Comparison of ENCODE assay signal across 1 cellular context in genomic region chr1:151340870-151341754, GRCh38.
TF ChIP-seq lines count a peak whose summit lies in the region.

No MANE protein-coding gene starts in this region.

TF ChIP-seq in H1, 55 proteins besides CTCF, POLR2A, EP300 and RAD21:
- TF ChIP-seq PHF8 (conservative IDR thresholded peaks at IDR 0.05; ENCODE audit: low read depth, low read length) (no peak), SP1 (IDR thresholded peaks at IDR 0.05; ENCODE audit: low read depth, low read length) (0 out of 2 replicates have a peak, but pooled peaks have one; percentile 7), SIN3A (conservative IDR thresholded peaks at IDR 0.05 in 1 of 2, IDR thresholded peaks at IDR 0.05 in 1 of 2; ENCODE audit: low read depth in 1 of 2, low read length in 2 of 2) (0 out of 4 replicates have a peak, but pooled peaks of 1 of the 2 experiments have one; percentile 45), HDAC2 (IDR thresholded peaks at IDR 0.05; ENCODE audit: borderline replicate concordance in 1 of 2, low read depth in 2 of 2, low read length in 2 of 2) (no peak), GABPA (IDR thresholded peaks at IDR 0.05; ENCODE audit: borderline replicate concordance, insufficient read depth, low read length) (no peak), RNF2 (IDR thresholded peaks at IDR 0.05; ENCODE audit: borderline replicate concordance, low read depth, low read length, missing control alignments, poor library complexity, severe bottlenecking) (no peak), SAP30 (IDR thresholded peaks at IDR 0.05; ENCODE audit: insufficient read depth, insufficient replicate concordance, low read length) (no peak), TCF12 (IDR thresholded peaks at IDR 0.05; ENCODE audit: low read depth, low read length) (0 out of 2 replicates have a peak, but pooled peaks have one; percentile 20), SP4 (IDR thresholded peaks at IDR 0.05; ENCODE audit: low read length) (no peak), KDM1A (IDR thresholded peaks at IDR 0.05; ENCODE audit: borderline replicate concordance, low read length) (no peak), BACH1 (IDR thresholded peaks at IDR 0.05; ENCODE audit: low read length) (no peak), CREB1 (IDR thresholded peaks at IDR 0.05) (peak; percentile 82), ATF2 (IDR thresholded peaks at IDR 0.05; ENCODE audit: low read length) (no peak), SRF (IDR thresholded peaks at IDR 0.05; ENCODE audit: low read depth, low read length) (no peak), CHD7 (IDR thresholded peaks at IDR 0.05; ENCODE audit: insufficient replicate concordance, low read length) (no peak), EGR1 (IDR thresholded peaks at IDR 0.05; ENCODE audit: borderline replicate concordance, low read depth, low read length) (no peak), TBP (IDR thresholded peaks at IDR 0.05; ENCODE audit: low read depth, low read length) (peak; percentile 10; the same call in 1 of the 2 replicates), ASH2L (IDR thresholded peaks at IDR 0.05; ENCODE audit: low read length) (peak; percentile 51)
- TF ChIP-seq, protein P1, sequence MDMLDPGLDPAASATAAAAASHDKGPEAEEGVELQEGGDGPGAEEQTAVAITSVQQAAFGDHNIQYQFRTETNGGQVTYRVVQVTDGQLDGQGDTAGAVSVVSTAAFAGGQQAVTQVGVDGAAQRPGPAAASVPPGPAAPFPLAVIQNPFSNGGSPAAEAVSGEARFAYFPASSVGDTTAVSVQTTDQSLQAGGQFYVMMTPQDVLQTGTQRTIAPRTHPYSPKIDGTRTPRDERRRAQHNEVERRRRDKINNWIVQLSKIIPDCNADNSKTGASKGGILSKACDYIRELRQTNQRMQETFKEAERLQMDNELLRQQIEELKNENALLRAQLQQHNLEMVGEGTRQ (IDR thresholded peaks at IDR 0.05; ENCODE audit: low read length): peak; percentile 31; the same call in 1 of the 2 replicates
TF ChIP-seq in H1: peak in this region for 7.
